Comparison of ENCODE assay signal across 9 cellular contexts in the genomic region with DNA sequence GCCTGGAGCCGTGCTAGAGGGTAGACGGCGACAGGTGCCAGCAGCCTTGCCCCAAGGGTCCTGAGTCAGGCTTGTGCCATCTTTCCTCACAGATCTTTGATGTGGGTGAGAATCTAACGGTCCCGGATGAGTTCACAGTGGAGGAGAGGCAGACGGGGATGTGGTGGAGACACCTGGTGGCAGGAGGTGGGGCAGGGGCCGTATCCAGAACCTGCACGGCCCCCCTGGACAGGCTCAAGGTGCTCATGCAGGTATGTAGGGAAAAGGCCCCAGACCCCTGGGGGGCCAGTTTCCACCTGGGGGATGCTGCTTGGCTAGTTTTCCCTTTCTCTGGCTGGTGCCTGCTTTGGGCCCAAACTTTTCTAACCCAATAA. TPM values are rescaled to one million over a fixed set of nuclear protein-coding genes. Genes with fewer than 3 reads are reported as not detected.
DNase-seq lines count a peak whose midpoint lies in the region; ATAC-seq and TF ChIP-seq lines count a peak whose summit lies in the region.
"Had no signal": no experiment of that assay in that cellular context is flagged by ENCODE, and none has a peak within 500 bp of the region (broad histone marks: within the 10 kb centered on the region; RNA-seq: fewer than 3 reads in every experiment).

No MANE protein-coding gene starts in this region.

- peak overlapping the region; percentile 24 for H3K27ac ChIP-seq in right cardiac atrium (ENCODE audit: low read length)
- H3K27ac ChIP-seq in testis = peak overlapping the region; percentile 54 to 63
- H3K27ac ChIP-seq: SJSA1 had no signal

- H3K36me3 Mint-ChIP-seq in activated CD4-positive, alpha-beta memory T cell treated with anti-CD3 and anti-CD28 coated beads, Interleukin-2, amount 10 ng/mL, durations not matched to agents 7 days and 5 days (ENCODE audit: low read depth) = peaks cover 57% of the 10 kb centered on the region

- H3K4me1 Mint-ChIP-seq in activated CD4-positive, alpha-beta memory T cell treated with anti-CD3 and anti-CD28 coated beads, Interleukin-2, amount 10 ng/mL, durations not matched to agents 7 days and 5 days = peaks cover 49% of the 10 kb centered on the region

- H3K36me3 ChIP-seq in testis (ENCODE audit: low read depth, missing control alignments) = no peaks in the 10 kb centered on the region

- no peak overlapping the region for H3K4me3 Mint-ChIP-seq in activated CD4-positive, alpha-beta memory T cell treated with anti-CD3 and anti-CD28 coated beads, Interleukin-2, amount 10 ng/mL, durations not matched to agents 7 days and 5 days

- H3K27me3 Mint-ChIP-seq in activated CD4-positive, alpha-beta memory T cell treated with anti-CD3 and anti-CD28 coated beads, Interleukin-2, amount 10 ng/mL, durations not matched to agents 7 days and 5 days = no peaks in the 10 kb centered on the region

- ATAC-seq in right cardiac atrium (no peak), GM21360 (IDR thresholded peaks at IDR 0.05; ENCODE audit: unreplicated experiment) (no peak), HG02938 (IDR thresholded peaks at IDR 0.05; ENCODE audit: unreplicated experiment) (no peak)

- peak; percentile 47 for DNase-seq in activated gamma-delta T cell treated with Interleukin-2 at 50 U/mL for 16 hours
- DNase-seq in activated gamma-delta T cell (lab: John Stamatoyannopoulos, UW) = no peak
- peak; percentile 38 for DNase-seq in activated CD4-positive, alpha-beta memory T cell treated with anti-CD3 and anti-CD28 coated beads, Interleukin-2, amount 10 ng/mL, durations not matched to agents 7 days and 5 days
- DNase-seq in right cardiac atrium = no peak
- no peak for DNase-seq in testis
- DNase-seq in NCI-H1436 treated with DMSO at 0.1 percent for 48 hours (lab: John Stamatoyannopoulos, UW) = no peak

- no peaks in the 10 kb centered on the region for H3K9me3 Mint-ChIP-seq in activated CD4-positive, alpha-beta memory T cell treated with anti-CD3 and anti-CD28 coated beads, Interleukin-2, amount 10 ng/mL, durations not matched to agents 7 days and 5 days

- WGBS in right cardiac atrium = 76% methylated on average over 8 of the region's 8 CpGs
- 78 to 79% methylated on average over 8 of the region's 8 CpGs for WGBS in testis, 2 donors

- H3K27me3 ChIP-seq in right cardiac atrium (ENCODE audit: control insufficient read depth, insufficient read depth) (no peaks in the 10 kb centered on the region), testis (no peaks in the 10 kb centered on the region)
- H3K27me3 ChIP-seq: SJSA1 had no signal

- H3K4me3 ChIP-seq in right cardiac atrium (ENCODE audit: low read length) (no peak overlapping the region), testis (no peak overlapping the region)
- H3K4me3 ChIP-seq: SJSA1 had no signal

- intact Hi-C loops in right cardiac atrium (cut with DNase I) = no loop called here
- intact Hi-C loops in testis (cut with DNase I; ENCODE audit: low total_unique reads) = no loop called here

- no peaks in the 10 kb centered on the region for H3K9me3 ChIP-seq in right cardiac atrium (ENCODE audit: control insufficient read depth, low read length)
- no peaks in the 10 kb centered on the region for H3K9me3 ChIP-seq in testis
- H3K9me3 ChIP-seq: SJSA1 had no signal

- POLR2A ChIA-PET in activated CD4-positive, alpha-beta memory T cell treated with anti-CD3 and anti-CD28 coated beads, Interleukin-2, amount 10 ng/mL, durations not matched to agents 7 days and 5 days (lab: Charles Lee) = interaction anchor here (2.6 kb wide), 1 partner anchor 10 kb away, joined by 9 read pairs; no protein-coding TSS in a partner anchor

- H3K4me1 ChIP-seq in right cardiac atrium (ENCODE audit: control insufficient read depth, insufficient read depth, low read length) (peaks cover 21% of the 10 kb centered on the region), testis (peaks cover 76% of the 10 kb centered on the region)

- peak overlapping the region; percentile 66 for H3K27ac Mint-ChIP-seq in activated CD4-positive, alpha-beta memory T cell treated with anti-CD3 and anti-CD28 coated beads, Interleukin-2, amount 10 ng/mL, durations not matched to agents 7 days and 5 days

- TF ChIP-seq POLR2A in testis (IDR thresholded peaks at IDR 0.05) = no peak

- no peak for TF ChIP-seq CTCF in testis (IDR thresholded peaks at IDR 0.05)

- CTCF ChIA-PET in activated CD4-positive, alpha-beta memory T cell treated with anti-CD3 and anti-CD28 coated beads, Interleukin-2, amount 10 ng/mL, durations not matched to agents 7 days and 5 days (lab: Charles Lee) = no interaction called here

RNA-seq across cellular contexts. Expression of gene PTGES2, which starts 24.0 kb away (rescaled TPM):
- 10 to 100 TPM; 35.6 to 38.1 TPM for total RNA-seq in activated CD4-positive, alpha-beta memory T cell treated with anti-CD3 and anti-CD28 coated beads, Interleukin-2, amount 10 ng/mL, durations not matched to agents 7 days and 5 days
- total RNA-seq in right cardiac atrium = 100 to 1,000 TPM; 122 to 128 (median 126) TPM
- polyA plus RNA-seq in right cardiac atrium = 162 TPM
- 10 to 100 TPM; 95.8 to 96.4 TPM for total RNA-seq in testis
- polyA plus RNA-seq in testis (ENCODE audit: insufficient read depth, low read depth, low replicate concordance) = 53.1 TPM

RNA-seq across cellular contexts. Expression of gene SLC25A25, which starts 35.5 kb away (rescaled TPM):
- total RNA-seq in activated CD4-positive, alpha-beta memory T cell treated with anti-CD3 and anti-CD28 coated beads, Interleukin-2, amount 10 ng/mL, durations not matched to agents 7 days and 5 days = 10 to 100 TPM; 21.3 to 22.2 TPM
- 10 to 100 TPM in 1 of 4 donors, 1 to 10 TPM in 3; 6.3 to 16.1 (median 7.0) TPM for total RNA-seq in right cardiac atrium
- 5.8 TPM for polyA plus RNA-seq in right cardiac atrium
- 10 to 100 TPM; 19.1 to 21.1 TPM for total RNA-seq in testis
- polyA plus RNA-seq in testis (ENCODE audit: insufficient read depth, low read depth, low replicate concordance) = 15.0 TPM

RNA-seq across cellular contexts. Expression of gene NAIF1, which starts 36.5 kb away (rescaled TPM):
- total RNA-seq in activated CD4-positive, alpha-beta memory T cell treated with anti-CD3 and anti-CD28 coated beads, Interleukin-2, amount 10 ng/mL, durations not matched to agents 7 days and 5 days = 10 to 100 TPM; 12.0 to 14.1 TPM
- total RNA-seq in right cardiac atrium = 1 to 10 TPM; 6.1 to 8.7 (median 6.4) TPM
- polyA plus RNA-seq in right cardiac atrium = 5.0 TPM
- 10 to 100 TPM; 18.5 to 19.4 TPM for total RNA-seq in testis
- polyA plus RNA-seq in testis (ENCODE audit: insufficient read depth, low read depth, low replicate concordance) = 25.1 TPM

RNA-seq across cellular contexts. Expression of gene LCN2, which starts 45.7 kb away (rescaled TPM):
- total RNA-seq in activated CD4-positive, alpha-beta memory T cell treated with anti-CD3 and anti-CD28 coated beads, Interleukin-2, amount 10 ng/mL, durations not matched to agents 7 days and 5 days = not detected
- total RNA-seq in right cardiac atrium (not detected), testis (not detected)
- polyA plus RNA-seq in right cardiac atrium (0.16 TPM), testis (ENCODE audit: insufficient read depth, low read depth, low replicate concordance) (2.2 TPM)
- total RNA-seq: SJSA1 had no signal

RNA-seq across cellular contexts. Expression of gene BBLN, which starts 56.5 kb away (rescaled TPM):
- 10 to 100 TPM; 91.3 to 94.1 TPM for total RNA-seq in activated CD4-positive, alpha-beta memory T cell treated with anti-CD3 and anti-CD28 coated beads, Interleukin-2, amount 10 ng/mL, durations not matched to agents 7 days and 5 days
- 10 to 100 TPM; 41.6 to 58.0 (median 49.1) TPM for total RNA-seq in right cardiac atrium
- 138 TPM for polyA plus RNA-seq in right cardiac atrium
- total RNA-seq in testis = 100 to 1,000 TPM; 219 to 225 TPM
- polyA plus RNA-seq in testis (ENCODE audit: insufficient read depth, low read depth, low replicate concordance) = 56.9 TPM

Comparison
In these comparisons a context has a peak if more than half of its experiments do, and no peak if none do; other contexts are left out.
1. DNase-seq: peak in activated gamma-delta T cell treated with Interleukin-2 at 50 U/mL for 16 hours (single experiment) and activated CD4-positive, alpha-beta memory T cell treated with anti-CD3 and anti-CD28 coated beads, Interleukin-2, amount 10 ng/mL, durations not matched to agents 7 days and 5 days (single experiment); none in activated gamma-delta T cell (single experiment), right cardiac atrium (0 of 3), testis (single experiment) and NCI-H1436 treated with DMSO at 0.1 percent for 48 hours (single experiment).